In genomic region chr17:27633312-27634025, GRCh38 we compare ENCODE assay signal across 2 cellular contexts.
TF ChIP-seq lines count a peak whose summit lies in the region.

No MANE protein-coding gene starts in this region.

TF ChIP-seq in GM12878, 131 proteins besides CTCF, POLR2A, EP300 and RAD21:
- TF ChIP-seq RELB (IDR thresholded peaks at IDR 0.05; ENCODE audit: low read depth) (no peak), BACH1 (IDR thresholded peaks at IDR 0.05; ENCODE audit: borderline replicate concordance) (0 out of 2 replicates have a peak, but pooled peaks have one; percentile 34)
TF ChIP-seq in GM12878: peak in this region for 1.

TF ChIP-seq in liver, 16 proteins besides CTCF, POLR2A, EP300 and RAD21 (continued from another document):
- TF ChIP-seq ATF3 (IDR thresholded peaks at IDR 0.05) (no peak), ZBTB33 (IDR thresholded peaks at IDR 0.05) (no peak), HNF4A (conservative IDR thresholded peaks at IDR 0.05) (no peak), YY1 (IDR thresholded peaks at IDR 0.05) (no peak)
